In genomic region chr21:36917487-36918158, GRCh38 we compare ENCODE assay signal across 8 cellular contexts. TPM values are rescaled to one million over a fixed set of nuclear protein-coding genes. Genes with fewer than 3 reads are reported as not detected.
DNase-seq lines count a peak whose midpoint lies in the region; ATAC-seq, FAIRE-seq and TF ChIP-seq lines count a peak whose summit lies in the region.

No MANE protein-coding gene starts in this region.

- intact Hi-C loops in K562 (cut with micrococcal nuclease) = no loop called here
- intact Hi-C loops in CD4-positive, alpha-beta memory T cell (cut with micrococcal nuclease) = no loop called here

- no peak for TF ChIP-seq EP300 in K562 (IDR thresholded peaks at IDR 0.05; ENCODE audit: low read length)

- TF ChIP-seq POLR2A in K562 (conservative IDR thresholded peaks at IDR 0.05) = no peak

- H3K4me1 Mint-ChIP-seq in CD4-positive, alpha-beta memory T cell = peaks cover 3 to 10% (median 7%) of the 10 kb centered on the region in 4 donors

- H3K9me1 ChIP-seq in K562 (ENCODE audit: control insufficient read depth, insufficient read depth, low read length) = no peaks in the 10 kb centered on the region

- 56% methylated on average over 8 of the region's 8 CpGs for WGBS in K562 (ENCODE audit: insufficient coverage, low coverage, missing lambda C conversion rate)

- H3K9ac ChIP-seq in K562 (ENCODE audit: insufficient read depth in 1 of 2, low read depth in 2 of 2, low read length in 2 of 2) = no peak overlapping the region

- in situ Hi-C loops in ACHN (cut with HindIII; ENCODE audit: low pct_ligation_motif_present, low pct_unique_long_range_greater_than_20kb, low sequenced_read_pairs) = no loop called here
- in situ Hi-C loops in K562 (cut with MboI) = no loop called here

- POLR2A ChIA-PET in K562 (lab: Yijun Ruan, JAX) = interaction anchor here (0.6 to 1.3 kb wide), 4 partner anchors 12 to 322 kb away, joined by 3 to 6 read pairs (median 4); no protein-coding TSS in a partner anchor
- POLR2A ChIA-PET in CD4-positive, alpha-beta memory T cell (lab: Charles Lee; ENCODE audit: partially characterized antibody) = no interaction called here

- H3K9me3 Mint-ChIP-seq in CD4-positive, alpha-beta memory T cell = no peaks in the 10 kb centered on the region

- no peak overlapping the region for H3K4me3 Mint-ChIP-seq in CD4-positive, alpha-beta memory T cell

- no TSS peak for BruUV-seq in K562 (replicated peaks; lab: Mats Ljungman, UMichigan)

- no peak overlapping the region for H2AFZ ChIP-seq in K562 (ENCODE audit: low read depth, low read length)

- no peak overlapping the region for H3K27ac ChIP-seq in K562 (ENCODE audit: extremely low read depth, low read depth, low read length)
- no peak overlapping the region for H3K27ac ChIP-seq in CD4-positive, alpha-beta memory T cell (ENCODE audit: low read depth, low read length)

- H3K4me2 ChIP-seq in K562 (ENCODE audit: insufficient read depth, low read length) = no peak overlapping the region

- H3K27me3 ChIP-seq in K562 (ENCODE audit: control insufficient read depth in 2 of 2, insufficient read depth in 2 of 2, low read length in 2 of 2) = no peaks in the 10 kb centered on the region
- H3K27me3 ChIP-seq in CD4-positive, alpha-beta memory T cell (ENCODE audit: insufficient read depth, low read length) = no peaks in the 10 kb centered on the region

- FAIRE-seq in K562 (lab: Jason Lieb, UNC) = peak; percentile 52

- CTCF ChIA-PET in K562 (lab: Yijun Ruan, JAX; ENCODE audit: low intra/inter-chr PET ratio) = interaction anchor here (0.6 kb wide), 1 partner anchor 495 kb away, joined by 6 read pairs; no protein-coding TSS in a partner anchor
- CTCF ChIA-PET in CD4-positive, alpha-beta memory T cell (lab: Charles Lee; ENCODE audit: partially characterized antibody) = no interaction called here

- H3K9me3 ChIP-seq in K562 (replicated peaks; ENCODE audit: control insufficient read depth, insufficient read depth, low read depth, low read length) = no peaks in the 10 kb centered on the region
- no peaks in the 10 kb centered on the region for H3K9me3 ChIP-seq in CD4-positive, alpha-beta memory T cell (ENCODE audit: control insufficient read depth in 1 of 2, low read length in 2 of 2)

- H3K27ac Mint-ChIP-seq in CD4-positive, alpha-beta memory T cell = peak overlapping the region in 1 of 7 donors; percentile 69

- peaks cover 3 to 5% of the 10 kb centered on the region in 2 donors for H3K36me3 Mint-ChIP-seq in CD4-positive, alpha-beta memory T cell

- H3K79me2 ChIP-seq in K562 (ENCODE audit: control insufficient read depth, insufficient read depth, low read length) = no peaks in the 10 kb centered on the region

- H3K4me3 ChIP-seq in K562 = no peak overlapping the region
- no peak overlapping the region for H3K4me3 ChIP-seq in CD4-positive, alpha-beta memory T cell (ENCODE audit: low read length in 2 of 2)

- peak; percentile 73 for ATAC-seq in K562
- ATAC-seq in HG03280 (IDR thresholded peaks at IDR 0.05; ENCODE audit: unreplicated experiment) = no peak
- ATAC-seq in GM21360 (IDR thresholded peaks at IDR 0.05; ENCODE audit: unreplicated experiment) = no peak

- no peaks in the 10 kb centered on the region for H3K36me3 ChIP-seq in K562 (ENCODE audit: control insufficient read depth, insufficient read depth, low read length)
- no peaks in the 10 kb centered on the region for H3K36me3 ChIP-seq in CD4-positive, alpha-beta memory T cell (ENCODE audit: insufficient read depth, low read length)

- peak; percentile 19 for DNase-seq in ACHN
- DNase-seq in HPDE6-E6E7 (ENCODE audit: extremely low spot score) = peak; percentile 49
- peak in 2 of 4 experiments; percentile 25 to 37 for DNase-seq in K562 (ENCODE audit: extremely low read depth in 1 of 4, low spot score in 3 of 4)
- DNase-seq in islet precursor cell = peak; percentile 70
- no peak for DNase-seq in stimulated activated naive CD4-positive, alpha-beta T cell (lab: John Stamatoyannopoulos, UW)
- DNase-seq in CD4-positive, alpha-beta memory T cell = no peak

- H3K4me1 ChIP-seq in K562 (replicated peaks in 1 of 2; ENCODE audit: control insufficient read depth in 2 of 2, insufficient read depth in 2 of 2, low read length in 2 of 2) = peaks cover 5 to 6% of the 10 kb centered on the region in 2 experiments; a peak in 3 of 5 replicates
- peaks cover 7% of the 10 kb centered on the region for H3K4me1 ChIP-seq in CD4-positive, alpha-beta memory T cell (ENCODE audit: insufficient read depth, low read length)

- H3K27me3 Mint-ChIP-seq in CD4-positive, alpha-beta memory T cell = no peaks in the 10 kb centered on the region

- TF ChIP-seq CTCF in K562 (IDR thresholded peaks at IDR 0.05 in 2 of 3, conservative IDR thresholded peaks at IDR 0.05 in 1 of 3; ENCODE audit: insufficient read depth in 2 of 3, low read depth in 1 of 3, low read length in 3 of 3) = peak; percentile 60 to 67 (median 61)

- no peaks in the 10 kb centered on the region for H4K20me1 ChIP-seq in K562 (replicated peaks; ENCODE audit: control insufficient read depth, insufficient read depth, low read length)

- peak in 1 of 2 experiments; percentile 52; a peak in 2 of 4 replicates for TF ChIP-seq RAD21 in K562 (CRISPR knock-in tag; conservative IDR thresholded peaks at IDR 0.05 in 1 of 2, IDR thresholded peaks at IDR 0.05 in 1 of 2)

TF ChIP-seq in K562, 482 proteins besides CTCF, POLR2A, EP300 and RAD21:
- TF ChIP-seq THRA (IDR thresholded peaks at IDR 0.05) (no peak), RB1 (IDR thresholded peaks at IDR 0.05; ENCODE audit: low read depth) (peak; percentile 28; the same call in 1 of the 2 replicates), RBM17 (IDR thresholded peaks at IDR 0.05; ENCODE audit: borderline replicate concordance, low read depth, low read length) (no peak)
TF ChIP-seq in K562: peak in this region for 1.

RNA-seq across cellular contexts. Expression of gene HLCS, which starts 48.8 kb away (rescaled TPM):
- total RNA-seq in K562 (2011; cell fraction: chromatin; rRNA removed; ENCODE audit: low replicate concordance) = 102 and 136 TPM in 2 replicates
- 47.9 and 55.7 TPM in 2 replicates for total RNA-seq in K562 (2011; cell fraction: nucleolus; rRNA removed)
- total RNA-seq in K562 (2011; cell fraction: nucleoplasm; rRNA removed) = 69.9 and 71.1 TPM in 2 replicates
- total RNA-seq in K562 (2014; rRNA removed) (11.9 and 15.1 TPM in 2 replicates), K562 (2014; rRNA removed; fragmentation: Illumina TruSeq; extraction: Trizol) (21.5 and 25.6 TPM in 2 replicates), K562 (2015; rRNA removed; fragmentation: Illumina TruSeq; extraction: Trizol) (17.5 and 18.5 TPM in 2 replicates), K562 (2021) (20.0 and 20.1 TPM in 2 replicates)
- polyA plus RNA-seq in K562 (2011; rRNA removed) (17.5 and 21.4 TPM in 2 replicates), K562 (2014; fragmentation: Illumina TruSeq; extraction: Trizol) (15.2 and 17.1 TPM in 2 replicates), K562 (2014; fragmentation: Nextera tagmentation; extraction: Ambion mirVana) (1 to 10 TPM; 3.0 to 3.6 TPM), K562 (2014; rRNA removed) (9.8 and 13.3 TPM in 2 replicates)
- 11.0 and 15.7 TPM in 2 replicates for polyA plus RNA-seq in K562 (2011; cell fraction: cytosol; rRNA removed)
- polyA plus RNA-seq in K562 (2011; cell fraction: nucleus; rRNA removed) = 21.4 and 25.6 TPM in 2 replicates
- 13.6 and 26.9 TPM in 2 replicates for polyA plus RNA-seq in K562 (2012)
- polyA minus RNA-seq in K562 (2011; rRNA and poly(A)+ RNA removed) = 38.2 and 38.3 TPM in 2 replicates
- 10.7 and 11.5 TPM in 2 replicates for polyA minus RNA-seq in K562 (2011; cell fraction: cytosol; rRNA and poly(A)+ RNA removed)
- 19.1 and 29.1 TPM in 2 replicates for polyA minus RNA-seq in K562 (2011; cell fraction: nucleus; rRNA and poly(A)+ RNA removed)
- 10 to 100 TPM; 13.9 to 14.7 TPM for total RNA-seq in CD4-positive, alpha-beta memory T cell
- 1 to 10 TPM; 8.3 to 8.6 TPM for polyA plus RNA-seq in CD4-positive, alpha-beta memory T cell

Comparison
In these comparisons a context has a peak if more than half of its experiments do, and no peak if none do; other contexts are left out.
1. DNase-seq: peak in ACHN (single experiment), HPDE6-E6E7 (single experiment) and islet precursor cell (single experiment); none in stimulated activated naive CD4-positive, alpha-beta T cell (0 of 6) and CD4-positive, alpha-beta memory T cell (0 of 5).